In the genomic region with DNA sequence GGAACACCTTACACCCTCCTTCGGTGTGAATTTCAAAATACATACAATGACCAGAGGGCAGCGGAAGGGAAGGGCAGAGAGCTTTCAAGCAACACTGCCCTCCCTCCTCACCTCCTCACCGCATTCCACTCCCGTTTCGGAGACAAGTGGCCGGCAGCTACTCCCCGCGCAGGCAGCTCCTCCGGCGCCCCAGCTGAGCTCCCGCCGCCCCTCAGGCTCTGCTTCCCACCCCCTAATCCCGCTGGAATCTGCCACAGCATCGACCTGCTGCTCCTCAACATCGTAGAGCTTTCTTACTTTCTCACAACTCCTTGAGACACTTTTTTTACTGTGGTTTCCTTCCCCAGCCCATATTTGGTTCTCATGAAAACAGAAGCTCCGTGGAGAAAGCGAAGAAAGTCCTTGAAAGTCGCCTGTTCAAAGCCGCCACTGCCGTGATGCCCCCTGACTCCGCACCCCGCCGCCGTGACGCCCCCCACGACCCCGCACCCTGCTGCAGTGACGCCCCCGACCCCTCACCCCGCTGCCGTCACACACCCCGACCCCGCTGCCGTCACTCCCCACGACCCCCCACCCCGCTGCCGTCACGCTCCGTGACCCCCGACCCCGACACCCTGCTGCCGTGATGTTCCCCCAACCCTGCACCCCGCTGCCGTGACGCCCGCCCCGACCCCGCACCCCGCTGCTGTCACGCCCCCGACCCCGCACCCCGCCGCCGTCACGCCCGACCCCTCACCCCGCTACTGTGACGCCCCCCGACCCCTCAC, we compare ENCODE assay signal across 1 cellular context.
TF ChIP-seq lines count a peak whose summit lies in the region.

No MANE protein-coding gene starts in this region.

TF ChIP-seq in GM12891, 5 proteins besides CTCF, POLR2A, EP300 and RAD21:
- TF ChIP-seq TAF1 (IDR thresholded peaks at IDR 0.05; ENCODE audit: low read depth, low read length) (no peak), SPI1 (IDR thresholded peaks at IDR 0.05; ENCODE audit: low read depth, low read length) (no peak), POU2F2 (IDR thresholded peaks at IDR 0.05; ENCODE audit: low read depth, low read length) (no peak), POLR2AphosphoS5 (IDR thresholded peaks at IDR 0.05; ENCODE audit: low read depth, low read length) (no peak), PAX5 (IDR thresholded peaks at IDR 0.05; ENCODE audit: insufficient read depth, low read length, severe bottlenecking) (no peak)
